Comparison of ENCODE assay signal across 8 cellular contexts in genomic region chr9:105244274-105244995, GRCh38. TPM values are rescaled to one million over a fixed set of nuclear protein-coding genes. Genes with fewer than 3 reads are reported as not detected.
A peak's percentile ranks its signal among the peaks of the same experiment; 100 is the strongest.
DNase-seq lines count a peak whose midpoint lies in the region; ATAC-seq and TF ChIP-seq lines count a peak whose summit lies in the region.

SLC44A1 (plus strand) TSS chr9:105244651; CDS start chr9:105244869, 218 bp downstream.

- POLR2A ChIA-PET in CD4-positive, alpha-beta memory T cell (lab: Charles Lee; ENCODE audit: partially characterized antibody): interaction anchor here (0.6 to 3.0 kb wide), 19 partner anchors 9 to 1151 kb away, joined by 3 to 30 read pairs (median 4); partner anchors contain the start of genes FSD1L, NIPSNAP3A, NIPSNAP3B and SMC2
- POLR2A ChIA-PET in activated CD8-positive, alpha-beta T cell treated with anti-CD3 and anti-CD28 coated beads, Interleukin-2, amount 10 ng/mL, durations not matched to agents 7 days and 5 days (lab: Charles Lee): interaction anchor here (0.8 to 2.4 kb wide), 5 partner anchors 9 to 161 kb away, joined by 3 to 15 read pairs (median 5); no protein-coding TSS in a partner anchor

- peaks cover 20% of the 10 kb centered on the region for H3K4me1 ChIP-seq in CD4-positive, alpha-beta memory T cell (ENCODE audit: insufficient read depth, low read length)
- H3K4me1 ChIP-seq in ectodermal cell (ENCODE audit: control insufficient read depth, insufficient read depth, low read length) (peaks cover 11% of the 10 kb centered on the region), lung (ENCODE audit: control insufficient read depth in 2 of 2, insufficient read depth in 2 of 2, low read length in 2 of 2) (peaks cover 0 to 5% of the 10 kb centered on the region in 2 donors)

- H3K36me3 Mint-ChIP-seq in CD4-positive, alpha-beta memory T cell: peaks cover 0 to 3% of the 10 kb centered on the region in 2 donors
- no peaks in the 10 kb centered on the region for H3K36me3 Mint-ChIP-seq in activated CD8-positive, alpha-beta T cell treated with anti-CD3 and anti-CD28 coated beads, Interleukin-2, amount 10 ng/mL, durations not matched to agents 7 days and 5 days (ENCODE audit: low read depth)

- WGBS in ectodermal cell, 2 experiments: 0% methylated on average over 102 of the region's 102 CpGs
- 0% methylated on average over 41 to 102 of the region's 102 CpGs for WGBS in lung, 2 donors

- no peaks in the 10 kb centered on the region for H3K9me3 Mint-ChIP-seq in CD4-positive, alpha-beta memory T cell
- no peaks in the 10 kb centered on the region for H3K9me3 Mint-ChIP-seq in activated CD8-positive, alpha-beta T cell treated with anti-CD3 and anti-CD28 coated beads, Interleukin-2, amount 10 ng/mL, durations not matched to agents 7 days and 5 days (ENCODE audit: insufficient read depth)

- peak; percentile 92 to 94 (median 93) for DNase-seq in CD4-positive, alpha-beta memory T cell
- DNase-seq in HK-2 (ENCODE audit: unreplicated experiment): peak; percentile 98
- DNase-seq in NCI-H82 treated with DMSO at 0.1 percent for 48 hours (lab: John Stamatoyannopoulos, UW; ENCODE audit: unreplicated experiment): peak; percentile 81
- DNase-seq in activated CD8-positive, alpha-beta T cell treated with anti-CD3 and anti-CD28 coated beads, Interleukin-2, amount 10 ng/mL, durations not matched to agents 7 days and 5 days: peak; percentile 95
- DNase-seq in lung (ENCODE audit: low spot score): peak; percentile 96
- DNase-seq in stimulated activated CD4-positive, alpha-beta T cell treated with anti-CD3 and anti-CD28 coated beads, TNF-alpha, amount 100 ng/mL, for 24 hours (ENCODE audit: low read depth in 3 of 3): peak; percentile 84 to 93 (median 91)

- H3K4me1 Mint-ChIP-seq in CD4-positive, alpha-beta memory T cell: peaks cover 8 to 49% (median 20%) of the 10 kb centered on the region in 4 donors
- H3K4me1 Mint-ChIP-seq in activated CD8-positive, alpha-beta T cell treated with anti-CD3 and anti-CD28 coated beads, Interleukin-2, amount 10 ng/mL, durations not matched to agents 7 days and 5 days (ENCODE audit: low read depth): peaks cover 25% of the 10 kb centered on the region

- H3K27me3 ChIP-seq in CD4-positive, alpha-beta memory T cell (ENCODE audit: insufficient read depth, low read length): no peaks in the 10 kb centered on the region
- no peaks in the 10 kb centered on the region for H3K27me3 ChIP-seq in ectodermal cell (ENCODE audit: control insufficient read depth, insufficient read depth, low read length, poor library complexity, severe bottlenecking)
- no peaks in the 10 kb centered on the region for H3K27me3 ChIP-seq in lung (ENCODE audit: control insufficient read depth, insufficient read depth)

- H3K36me3 ChIP-seq in CD4-positive, alpha-beta memory T cell (ENCODE audit: insufficient read depth, low read length): no peaks in the 10 kb centered on the region
- no peaks in the 10 kb centered on the region for H3K36me3 ChIP-seq in ectodermal cell (ENCODE audit: control insufficient read depth, insufficient read depth, low read length)
- H3K36me3 ChIP-seq in lung (ENCODE audit: control insufficient read depth in 2 of 2, insufficient read depth in 2 of 2, low read length in 2 of 2): no peaks in the 10 kb centered on the region

- ATAC-seq in GM19455 (IDR thresholded peaks at IDR 0.05; ENCODE audit: unreplicated experiment) (peak; percentile 87), lung (ENCODE audit: insufficient read depth, low FRiP score) (peak; percentile 96)
- peak; percentile 97 for ATAC-seq in activated CD8-positive, alpha-beta T cell treated with anti-CD3 and anti-CD28 coated beads, Interleukin-2, amount 10 ng/mL, durations not matched to agents 7 days and 5 days

- H3K27ac ChIP-seq in CD4-positive, alpha-beta memory T cell (ENCODE audit: low read depth, low read length): peak within 1 kb of the TSS; percentile 67
- peak within 1 kb of the TSS; percentile 47 for H3K27ac ChIP-seq in ectodermal cell (ENCODE audit: insufficient read depth, low read depth, low read length, poor library complexity, severe bottlenecking)
- peak within 1 kb of the TSS; percentile 79 to 95 for H3K27ac ChIP-seq in lung (ENCODE audit: low read depth in 1 of 2, low read length in 1 of 2)

- H3K27ac Mint-ChIP-seq in CD4-positive, alpha-beta memory T cell: peak within 1 kb of the TSS; percentile 89 to 96 (median 92)
- H3K27ac Mint-ChIP-seq in activated CD8-positive, alpha-beta T cell treated with anti-CD3 and anti-CD28 coated beads, Interleukin-2, amount 10 ng/mL, durations not matched to agents 7 days and 5 days: peak within 1 kb of the TSS; percentile 75

- H3K4me3 ChIP-seq in CD4-positive, alpha-beta memory T cell (ENCODE audit: low read length in 2 of 2): peak within 1 kb of the TSS; percentile 18 to 71
- peak within 1 kb of the TSS; percentile 80 for H3K4me3 ChIP-seq in ectodermal cell (ENCODE audit: insufficient read depth, low read depth, low read length)
- H3K4me3 ChIP-seq in lung: peak within 1 kb of the TSS; percentile 73

- H3K27me3 Mint-ChIP-seq in CD4-positive, alpha-beta memory T cell: peaks cover 4% of the 10 kb centered on the region in 2 donors
- H3K27me3 Mint-ChIP-seq in activated CD8-positive, alpha-beta T cell treated with anti-CD3 and anti-CD28 coated beads, Interleukin-2, amount 10 ng/mL, durations not matched to agents 7 days and 5 days (ENCODE audit: low read depth): peaks cover 58% of the 10 kb centered on the region

- intact Hi-C loops in CD4-positive, alpha-beta memory T cell (cut with micrococcal nuclease): loop anchor here (1.0 to 5.0 kb wide), 9 partner anchors 116 to 496 kb away; partner anchors contain the start of genes NIPSNAP3B and TMEM38B

- CTCF ChIA-PET in CD4-positive, alpha-beta memory T cell (lab: Charles Lee; ENCODE audit: partially characterized antibody): interaction anchor here (0.7 to 1.6 kb wide), 8 partner anchors 10 to 496 kb away, joined by 3 to 5 read pairs (median 3); no protein-coding TSS in a partner anchor
- CTCF ChIA-PET in activated CD8-positive, alpha-beta T cell treated with anti-CD3 and anti-CD28 coated beads, Interleukin-2, amount 10 ng/mL, durations not matched to agents 7 days and 5 days (lab: Charles Lee): interaction anchor here (0.9 to 3.1 kb wide), 14 partner anchors 11 to 382 kb away, joined by 3 to 12 read pairs (median 4); no protein-coding TSS in a partner anchor

- H3K4me3 Mint-ChIP-seq in CD4-positive, alpha-beta memory T cell: peak within 1 kb of the TSS; percentile 89 to 95 (median 92)
- H3K4me3 Mint-ChIP-seq in activated CD8-positive, alpha-beta T cell treated with anti-CD3 and anti-CD28 coated beads, Interleukin-2, amount 10 ng/mL, durations not matched to agents 7 days and 5 days: peak within 1 kb of the TSS; percentile 83

- TF ChIP-seq CTCF in lung (IDR thresholded peaks at IDR 0.05; ENCODE audit: control extremely low read depth, extremely low read depth): no peak

- no peaks in the 10 kb centered on the region for H3K9me3 ChIP-seq in CD4-positive, alpha-beta memory T cell (ENCODE audit: control insufficient read depth in 1 of 2, low read length in 2 of 2)
- no peaks in the 10 kb centered on the region for H3K9me3 ChIP-seq in ectodermal cell (ENCODE audit: control insufficient read depth, low read length)
- H3K9me3 ChIP-seq in lung (ENCODE audit: control insufficient read depth in 2 of 2, insufficient read depth in 1 of 2, low read length in 1 of 2): no peaks in the 10 kb centered on the region

RNA-seq across cellular contexts. Expression of gene SLC44A1, which starts in this region (rescaled TPM):
- total RNA-seq in CD4-positive, alpha-beta memory T cell: 10 to 100 TPM; 13.7 to 15.2 TPM
- 10 to 100 TPM; 19.6 to 33.3 TPM for polyA plus RNA-seq in CD4-positive, alpha-beta memory T cell
- 10 to 100 TPM; 14.1 to 14.3 TPM for total RNA-seq in activated CD8-positive, alpha-beta T cell treated with anti-CD3 and anti-CD28 coated beads, Interleukin-2, amount 10 ng/mL, durations not matched to agents 7 days and 5 days
- polyA plus RNA-seq in ectodermal cell (2013, experiment 1 of 4): 32.2 TPM
- 33.8 TPM for polyA plus RNA-seq in ectodermal cell (2013, experiment 2 of 4)
- polyA plus RNA-seq in ectodermal cell (2013, experiment 3 of 4): 28.8 TPM
- polyA plus RNA-seq in ectodermal cell (2013, experiment 4 of 4): 29.6 TPM
- 10 to 100 TPM; 49.0 to 61.7 TPM for total RNA-seq in lung
- polyA plus RNA-seq in lung: 10 to 100 TPM; 13.0 to 18.6 TPM

Comparison
In these comparisons a context has a peak if more than half of its experiments do, and no peak if none do; other contexts are left out.
1. Peak in every context shown above with its lines: DNase-seq, ATAC-seq, H3K4me3 ChIP-seq and H3K27ac ChIP-seq.